ENCODE assay signal across 8 cellular contexts in the genomic region with DNA sequence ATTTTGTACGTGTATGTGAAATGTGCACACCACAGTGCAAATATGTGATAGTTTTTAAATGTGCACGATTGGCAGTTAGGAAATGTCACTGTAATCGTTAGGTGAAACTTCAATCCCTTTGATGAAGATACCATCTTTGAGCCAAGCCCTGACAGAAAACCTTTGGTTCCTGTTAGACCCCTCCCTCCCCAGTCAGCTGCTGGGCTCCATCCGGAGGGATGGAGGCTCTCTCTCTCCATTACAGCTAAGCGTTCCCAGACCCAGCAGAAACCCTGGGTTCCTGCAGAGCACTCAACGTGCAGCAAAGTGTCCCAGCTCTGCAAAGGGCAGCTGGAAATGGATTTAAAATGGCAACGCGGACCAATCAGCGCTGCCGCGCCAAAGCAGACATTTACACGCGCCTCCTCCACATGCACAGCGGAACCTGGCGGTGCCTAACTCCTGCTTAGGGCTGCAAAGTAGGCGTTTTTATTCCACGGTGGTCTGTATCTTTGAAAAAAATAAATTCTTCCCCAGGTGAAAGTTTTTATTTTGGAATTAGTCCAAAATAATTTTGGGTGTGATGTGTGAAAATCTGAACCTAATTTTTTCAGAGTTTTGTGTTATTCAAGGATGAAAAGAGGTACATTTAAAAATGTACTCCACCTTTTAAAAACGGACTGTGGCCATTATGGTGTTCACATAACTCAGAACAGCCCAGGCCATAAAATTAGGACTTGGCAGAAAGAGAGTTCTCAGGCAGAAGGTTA. TPM values are rescaled to one million over a fixed set of nuclear protein-coding genes. Genes with fewer than 3 reads are reported as not detected.
DNase-seq lines count a peak whose midpoint lies in the region; TF ChIP-seq lines count a peak whose summit lies in the region.

No MANE protein-coding gene starts in this region.

- no peaks in the 10 kb centered on the region for H3K36me3 ChIP-seq in stomach

- no peaks in the 10 kb centered on the region for H3K9me3 ChIP-seq in stomach

- H3K27ac ChIP-seq in stomach (no peak overlapping the region), caudate nucleus (ENCODE audit: low read depth, low read length) (no peak overlapping the region)

- no peak for TF ChIP-seq EP300 in stomach (IDR thresholded peaks at IDR 0.05)

- no peak for TF ChIP-seq POLR2A in stomach (IDR thresholded peaks at IDR 0.05)

- H3K27me3 ChIP-seq in stomach, result peaks cover 5 to 91% (median 46%) of the 10 kb centered on the region in 3 donors

- DNase-seq in ACHN, result peak; percentile 97
- DNase-seq in H4 (ENCODE audit: low spot score), result peak; percentile 51
- peak; percentile 94 for DNase-seq in iPS DF 19.7 (ENCODE audit: low read depth, low spot score)
- DNase-seq in stomach, result peak; percentile 38
- DNase-seq in DMS79 (lab: John Stamatoyannopoulos, UW), result no peak
- no peak for DNase-seq in caudate nucleus (lab: John Stamatoyannopoulos, UW)
- DNase-seq in NCI-H2171 treated with DMSO at 0.1 percent for 48 hours (lab: John Stamatoyannopoulos, UW), result no peak

- TF ChIP-seq CTCF in WI38 (IDR thresholded peaks at IDR 0.05; ENCODE audit: low read depth, low read length) (no peak), stomach (IDR thresholded peaks at IDR 0.05) (no peak)

- intact Hi-C loops in stomach (cut with DNase I; ENCODE audit: low total_unique reads), result no loop called here

- WGBS in stomach, 5 donors, result 4 to 10% (median 6%) methylated on average over 17 to 18 of the region's 18 CpGs

- in situ Hi-C loops in ACHN (cut with HindIII; ENCODE audit: low pct_ligation_motif_present, low pct_unique_long_range_greater_than_20kb, low sequenced_read_pairs), result no loop called here

- H3K4me3 ChIP-seq in WI38 (ENCODE audit: low read depth, low read length) (peak overlapping the region; percentile 93), stomach (peak overlapping the region in 3 of 4 donors; percentile 57 to 87 (median 79))

- peaks cover 25 to 42% (median 38%) of the 10 kb centered on the region in 4 donors for H3K4me1 ChIP-seq in stomach

RNA-seq across cellular contexts. Expression of gene HMGA2, which starts 1.4 kb away (rescaled TPM):
- 0.80 and 4.7 TPM in 2 replicates for total RNA-seq in H4 (2014; rRNA removed; shearing (Covaris generic))
- total RNA-seq in stomach, result 100 to 1,000 TPM in 1 of 5 donors, 1 to 10 TPM in 1, under 1 TPM in 1, not detected in 2; 0.43 to 149 (median 5.7) TPM
- under 1 TPM; 0.25 to 0.76 (median 0.62) TPM for polyA plus RNA-seq in stomach

Comparison
In these comparisons a context has a peak if more than half of its experiments do, and no peak if none do; other contexts are left out.
1. DNase-seq: peak in ACHN (single experiment), H4 (single experiment), iPS DF 19.7 (single experiment) and stomach (single experiment); none in DMS79 (single experiment), caudate nucleus (0 of 61) and NCI-H2171 treated with DMSO at 0.1 percent for 48 hours (single experiment).